Comparison of ENCODE assay signal across 8 cellular contexts in genomic region chr19:2775556-2776430, GRCh38. TPM values are rescaled to one million over a fixed set of nuclear protein-coding genes. Genes with fewer than 3 reads are reported as not detected.
A peak's percentile ranks its signal among the peaks of the same experiment; 100 is the strongest.
DNase-seq lines count a peak whose midpoint lies in the region; ATAC-seq and TF ChIP-seq lines count a peak whose summit lies in the region.

No MANE protein-coding gene starts in this region.

- TF ChIP-seq CTCF in nephron progenitor cell (IDR thresholded peaks at IDR 0.05): no peak

- H3K9me3 Mint-ChIP-seq in activated CD8-positive, alpha-beta T cell treated with anti-CD3 and anti-CD28 coated beads, Interleukin-2, amount 10 ng/mL, durations not matched to agents 7 days and 5 days (ENCODE audit: insufficient read depth): no peaks in the 10 kb centered on the region
- H3K9me3 Mint-ChIP-seq in nephron progenitor cell: no peaks in the 10 kb centered on the region

- H3K4me3 ChIP-seq in GM23248: no peak overlapping the region

- no peak overlapping the region for H3K27ac ChIP-seq in GM23248

- no peaks in the 10 kb centered on the region for H3K36me3 ChIP-seq in GM23248 (ENCODE audit: low read depth)

- H3F3A ChIP-seq in GM23248 (ENCODE audit: insufficient read depth): no peaks in the 10 kb centered on the region

- H3K4me2 ChIP-seq in GM23248 (ENCODE audit: unreplicated experiment): no peak overlapping the region

- H3K36me3 Mint-ChIP-seq in activated CD8-positive, alpha-beta T cell treated with anti-CD3 and anti-CD28 coated beads, Interleukin-2, amount 10 ng/mL, durations not matched to agents 7 days and 5 days (ENCODE audit: low read depth): peaks cover 18% of the 10 kb centered on the region
- H3K36me3 Mint-ChIP-seq in nephron progenitor cell (ENCODE audit: low read depth): peaks cover 44% of the 10 kb centered on the region

- ATAC-seq in activated CD8-positive, alpha-beta T cell treated with anti-CD3 and anti-CD28 coated beads, Interleukin-2, amount 10 ng/mL, durations not matched to agents 7 days and 5 days: peak; percentile 87
- no peak for ATAC-seq in GM18867 (IDR thresholded peaks at IDR 0.05; ENCODE audit: unreplicated experiment)

- no peaks in the 10 kb centered on the region for H4K20me1 ChIP-seq in GM23248 (ENCODE audit: insufficient read depth)

- no peaks in the 10 kb centered on the region for H3K9me3 ChIP-seq in GM23248 (ENCODE audit: low read depth)

- H3K4me3 Mint-ChIP-seq in activated CD8-positive, alpha-beta T cell treated with anti-CD3 and anti-CD28 coated beads, Interleukin-2, amount 10 ng/mL, durations not matched to agents 7 days and 5 days: peak overlapping the region; percentile 74
- no peak overlapping the region for H3K4me3 Mint-ChIP-seq in nephron progenitor cell

- 83% methylated on average over 29 of the region's 29 CpGs for WGBS in GM23248 (ENCODE audit: low coverage in 1 of 2, low lambda C conversion rate in 2 of 2, missing lambda C conversion rate in 2 of 2), 2 experiments

- H3K79me2 ChIP-seq in GM23248 (ENCODE audit: insufficient read depth): peaks cover 88% of the 10 kb centered on the region

- H3K9me2 ChIP-seq in GM23248 (ENCODE audit: insufficient read depth): no peaks in the 10 kb centered on the region

- in situ Hi-C loops in GM23248 (cut with MboI): no loop called here

- no peaks in the 10 kb centered on the region for H3K27me3 ChIP-seq in GM23248 (replicated peaks; ENCODE audit: insufficient read depth)

- H3K27me3 Mint-ChIP-seq in activated CD8-positive, alpha-beta T cell treated with anti-CD3 and anti-CD28 coated beads, Interleukin-2, amount 10 ng/mL, durations not matched to agents 7 days and 5 days (ENCODE audit: low read depth): no peaks in the 10 kb centered on the region
- peaks cover 4% of the 10 kb centered on the region for H3K27me3 Mint-ChIP-seq in nephron progenitor cell (ENCODE audit: low read depth, poor library complexity)

- H3K4me1 Mint-ChIP-seq in activated CD8-positive, alpha-beta T cell treated with anti-CD3 and anti-CD28 coated beads, Interleukin-2, amount 10 ng/mL, durations not matched to agents 7 days and 5 days (ENCODE audit: low read depth): peaks cover 40% of the 10 kb centered on the region
- peaks cover 19% of the 10 kb centered on the region for H3K4me1 Mint-ChIP-seq in nephron progenitor cell

- H3K9ac ChIP-seq in GM23248: no peak overlapping the region

- DNase-seq in GM23248 (peak; percentile 35), nephron progenitor cell (no peak), stromal cell of bone marrow (ENCODE audit: low read depth) (peak; percentile 70), NCI-H1048 (lab: John Stamatoyannopoulos, UW) (no peak), SHP77 (lab: John Stamatoyannopoulos, UW) (no peak)
- DNase-seq in activated CD8-positive, alpha-beta T cell treated with anti-CD3 and anti-CD28 coated beads, Interleukin-2, amount 10 ng/mL, durations not matched to agents 7 days and 5 days: peak; percentile 88
- peak; percentile 55 for DNase-seq in effector CD4-positive, alpha-beta T cell

- H3K4me1 ChIP-seq in GM23248 (ENCODE audit: insufficient read depth): no peaks in the 10 kb centered on the region

- H3K27ac Mint-ChIP-seq in activated CD8-positive, alpha-beta T cell treated with anti-CD3 and anti-CD28 coated beads, Interleukin-2, amount 10 ng/mL, durations not matched to agents 7 days and 5 days: peak overlapping the region; percentile 85
- peak overlapping the region; percentile 94 for H3K27ac Mint-ChIP-seq in nephron progenitor cell

- POLR2A ChIA-PET in activated CD8-positive, alpha-beta T cell treated with anti-CD3 and anti-CD28 coated beads, Interleukin-2, amount 10 ng/mL, durations not matched to agents 7 days and 5 days (lab: Charles Lee): interaction anchor here (0.5 kb wide), 1 partner anchor 187 kb away, joined by 3 read pairs; no protein-coding TSS in a partner anchor

- no peak overlapping the region for H2AFZ ChIP-seq in GM23248

- CTCF ChIA-PET in activated CD8-positive, alpha-beta T cell treated with anti-CD3 and anti-CD28 coated beads, Interleukin-2, amount 10 ng/mL, durations not matched to agents 7 days and 5 days (lab: Charles Lee): interaction anchor here (1.4 to 1.6 kb wide), 2 partner anchors 65 to 127 kb away, joined by 4 to 7 read pairs; partner anchors contain the start of gene ZNF555

RNA-seq across cellular contexts. Expression of gene SGTA, which starts 7.3 kb away (rescaled TPM):
- 56.1 and 57.5 TPM in 2 replicates for total RNA-seq in GM23248 (2014; rRNA removed; shearing (Covaris generic))
- polyA plus RNA-seq in GM23248 (2016; fragmentation: Nextera tagmentation; extraction: Ambion mirVana): 66.0 and 66.2 TPM in 2 replicates
- 10 to 100 TPM; 51.0 to 51.1 TPM for total RNA-seq in activated CD8-positive, alpha-beta T cell treated with anti-CD3 and anti-CD28 coated beads, Interleukin-2, amount 10 ng/mL, durations not matched to agents 7 days and 5 days

RNA-seq across cellular contexts. Expression of gene THOP1, which starts 9.5 kb away (rescaled TPM):
- total RNA-seq in GM23248 (2014; rRNA removed; shearing (Covaris generic)): 136 and 153 TPM in 2 replicates
- 64.8 and 70.0 TPM in 2 replicates for polyA plus RNA-seq in GM23248 (2016; fragmentation: Nextera tagmentation; extraction: Ambion mirVana)
- 100 to 1,000 TPM; 106 to 121 TPM for total RNA-seq in activated CD8-positive, alpha-beta T cell treated with anti-CD3 and anti-CD28 coated beads, Interleukin-2, amount 10 ng/mL, durations not matched to agents 7 days and 5 days

RNA-seq across cellular contexts. Expression of gene SLC39A3, which starts 36.0 kb away (rescaled TPM):
- 38.4 and 50.9 TPM in 2 replicates for total RNA-seq in GM23248 (2014; rRNA removed; shearing (Covaris generic))
- 45.0 and 45.2 TPM in 2 replicates for polyA plus RNA-seq in GM23248 (2016; fragmentation: Nextera tagmentation; extraction: Ambion mirVana)
- total RNA-seq in activated CD8-positive, alpha-beta T cell treated with anti-CD3 and anti-CD28 coated beads, Interleukin-2, amount 10 ng/mL, durations not matched to agents 7 days and 5 days: 10 to 100 TPM; 28.1 to 38.2 TPM

RNA-seq across cellular contexts. Expression of gene ZNF554, which starts 43.9 kb away (rescaled TPM):
- total RNA-seq in GM23248 (2014; rRNA removed; shearing (Covaris generic)): 2.9 and 3.0 TPM in 2 replicates
- polyA plus RNA-seq in GM23248 (2016; fragmentation: Nextera tagmentation; extraction: Ambion mirVana): 1.4 and 2.2 TPM in 2 replicates
- 1 to 10 TPM; 2.1 to 2.5 TPM for total RNA-seq in activated CD8-positive, alpha-beta T cell treated with anti-CD3 and anti-CD28 coated beads, Interleukin-2, amount 10 ng/mL, durations not matched to agents 7 days and 5 days

RNA-seq across cellular contexts. Expression of gene DIRAS1, which starts 54.6 kb away (rescaled TPM):
- total RNA-seq in GM23248 (2014; rRNA removed; shearing (Covaris generic)): 4.9 and 5.9 TPM in 2 replicates
- polyA plus RNA-seq in GM23248 (2016; fragmentation: Nextera tagmentation; extraction: Ambion mirVana): 2.6 TPM in 2 replicates
- total RNA-seq in activated CD8-positive, alpha-beta T cell treated with anti-CD3 and anti-CD28 coated beads, Interleukin-2, amount 10 ng/mL, durations not matched to agents 7 days and 5 days: not detected

Comparison
In these comparisons a context has a peak if more than half of its experiments do, and no peak if none do; other contexts are left out.
1. DNase-seq: peak in GM23248 (single experiment), activated CD8-positive, alpha-beta T cell treated with anti-CD3 and anti-CD28 coated beads, Interleukin-2, amount 10 ng/mL, durations not matched to agents 7 days and 5 days (single experiment), effector CD4-positive, alpha-beta T cell (single experiment) and stromal cell of bone marrow (single experiment); none in nephron progenitor cell (single experiment), NCI-H1048 (single experiment) and SHP77 (0 of 2).